In genomic region chr15:87403973-87404372, GRCh38 we compare ENCODE assay signal across 9 cellular contexts.
"Had no signal": no experiment of that assay in that cellular context is flagged by ENCODE, and none has a peak within 500 bp of the region (broad histone marks: within the 10 kb centered on the region; RNA-seq: fewer than 3 reads in every experiment).

No MANE protein-coding gene starts in this region.

- H3K27ac Mint-ChIP-seq: H9, IgD-negative memory B cell had no signal

- FAIRE-seq: H54, HepG2 had no signal

- H3K9me3 Mint-ChIP-seq: H9 had no signal

- ATAC-seq: HepG2 had no signal

- H3K36me3 Mint-ChIP-seq: IgD-negative memory B cell had no signal

- H3K4me3 ChIP-seq: GM23248 had no signal

- H3K27ac ChIP-seq: GM23248, HL-60 had no signal

- DNase-seq: GM23248, GOT3, H9, HCEC 1CT, KBM-7 had no signal

- H3K9ac ChIP-seq: GM23248 had no signal

- H2AFZ ChIP-seq: GM23248 had no signal
